ENCODE assay signal across 1 cellular context in genomic region chr2:76281176-76281841, GRCh38.
TF ChIP-seq lines count a peak whose summit lies in the region.

No MANE protein-coding gene starts in this region.

TF ChIP-seq in HepG2, 621 proteins besides CTCF, POLR2A, EP300 and RAD21 (continued from another document):
- no peak for TF ChIP-seq ZNF740 (CRISPR knock-in tag; IDR thresholded peaks at IDR 0.05)
- TF ChIP-seq TBX2 (CRISPR knock-in tag; IDR thresholded peaks at IDR 0.05; ENCODE audit: borderline replicate concordance), result no peak
- TF ChIP-seq HMGA1 (CRISPR knock-in tag; conservative IDR thresholded peaks at IDR 0.05), result no peak
- TF ChIP-seq FOXK1 (CRISPR knock-in tag; IDR thresholded peaks at IDR 0.05; ENCODE audit: borderline replicate concordance, low read depth), result no peak
- TF ChIP-seq SP2 (CRISPR knock-in tag; IDR thresholded peaks at IDR 0.05), result no peak
- TF ChIP-seq SOX13 (IDR thresholded peaks at IDR 0.05), result no peak
- TF ChIP-seq SOX13 (CRISPR knock-in tag; conservative IDR thresholded peaks at IDR 0.05 in 1 of 2, IDR thresholded peaks at IDR 0.05 in 1 of 2), result no peak
- TF ChIP-seq ZC3H4 (CRISPR knock-in tag; IDR thresholded peaks at IDR 0.05; ENCODE audit: borderline replicate concordance), result no peak
- no peak for TF ChIP-seq ZNF225 (CRISPR knock-in tag; IDR thresholded peaks at IDR 0.05)
- no peak for TF ChIP-seq SOX6 (IDR thresholded peaks at IDR 0.05)
- no peak for TF ChIP-seq SOX6 (CRISPR knock-in tag; IDR thresholded peaks at IDR 0.05)
